ENCODE assay signal across 8 cellular contexts in the genomic region with DNA sequence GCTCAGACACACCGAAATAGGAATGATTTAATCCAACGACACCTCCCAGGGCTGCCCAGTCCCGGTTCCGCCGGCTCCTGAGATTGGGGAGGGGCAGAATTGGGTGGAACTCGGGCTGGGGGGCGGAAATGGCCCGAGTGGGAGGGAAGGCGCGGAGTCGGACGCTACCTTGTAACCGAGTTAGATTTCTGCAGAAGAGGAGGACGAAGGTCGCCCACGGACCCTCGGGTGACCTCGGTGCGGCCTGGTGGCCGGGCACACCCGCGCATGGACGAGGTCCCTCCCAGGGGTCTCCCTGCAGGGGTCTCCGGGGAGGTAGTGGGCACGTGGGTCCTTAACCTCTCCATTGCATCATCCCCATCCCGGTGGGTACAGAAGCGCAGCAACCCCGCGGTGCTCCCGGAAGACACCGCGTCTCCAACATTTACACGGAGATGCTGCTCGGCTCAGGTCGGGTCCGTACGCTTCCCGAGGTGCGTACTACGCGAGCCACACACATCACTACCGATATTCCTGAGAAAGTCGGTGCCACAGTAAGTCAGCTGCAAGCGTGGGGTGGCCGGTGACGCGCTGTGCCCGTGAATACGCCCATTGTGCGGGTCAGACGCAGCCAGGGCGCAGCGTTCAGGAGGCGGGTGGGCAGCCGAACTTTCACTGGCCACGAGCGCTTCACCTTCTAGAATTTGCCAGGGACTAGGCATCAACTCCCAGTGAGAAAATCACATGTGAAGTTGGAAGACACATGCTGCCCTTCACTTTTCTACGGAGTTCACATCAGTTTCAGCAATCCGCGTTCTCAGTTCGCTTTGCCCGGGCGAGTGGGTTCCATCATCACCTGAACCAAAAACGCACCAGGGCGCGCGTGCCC. TPM values are rescaled to one million over a fixed set of nuclear protein-coding genes. Genes with fewer than 3 reads are reported as not detected.
DNase-seq lines count a peak whose midpoint lies in the region; ATAC-seq and TF ChIP-seq lines count a peak whose summit lies in the region.

No MANE protein-coding gene starts in this region.

- peak overlapping the region; percentile 84 to 90 for H3K27ac Mint-ChIP-seq in T-cell
- H3K27ac Mint-ChIP-seq in dendritic cell treated with granulocyte-macrophage colony-stimulating factor and Interleukin-4, amounts not matched to agents 40 ng/mL and 50 ng/mL, for 4 days: peak overlapping the region; percentile 96

- peak overlapping the region; percentile 90 to 94 (median 92) for H3K4me3 Mint-ChIP-seq in T-cell
- H3K4me3 Mint-ChIP-seq in dendritic cell treated with granulocyte-macrophage colony-stimulating factor and Interleukin-4, amounts not matched to agents 40 ng/mL and 50 ng/mL, for 4 days: peak overlapping the region; percentile 93

- 1 to 2% methylated on average over 26 to 67 of the region's 67 CpGs for WGBS in lower leg skin, 2 donors

- CTCF ChIA-PET in T-cell (lab: Charles Lee): no interaction called here

- peaks cover 46 to 54% (median 52%) of the 10 kb centered on the region in 3 donors for H3K4me1 Mint-ChIP-seq in T-cell
- peaks cover 59% of the 10 kb centered on the region for H3K4me1 Mint-ChIP-seq in dendritic cell treated with granulocyte-macrophage colony-stimulating factor and Interleukin-4, amounts not matched to agents 40 ng/mL and 50 ng/mL, for 4 days (ENCODE audit: low read depth)

- H3K9me3 Mint-ChIP-seq in T-cell: no peaks in the 10 kb centered on the region
- H3K9me3 Mint-ChIP-seq in dendritic cell treated with granulocyte-macrophage colony-stimulating factor and Interleukin-4, amounts not matched to agents 40 ng/mL and 50 ng/mL, for 4 days: no peaks in the 10 kb centered on the region

- intact Hi-C loops in dendritic cell treated with granulocyte-macrophage colony-stimulating factor and Interleukin-4, amounts not matched to agents 40 ng/mL and 50 ng/mL, for 4 days (cut with micrococcal nuclease): loop anchor here (5.0 to 10.0 kb wide), 2 partner anchors 60 to 623 kb away; no protein-coding TSS in a partner anchor
- intact Hi-C loops in lower leg skin (cut with DNase I; ENCODE audit: low total_unique reads): no loop called here

- peaks cover 1 to 41% of the 10 kb centered on the region in 2 donors for H3K27me3 Mint-ChIP-seq in T-cell
- H3K27me3 Mint-ChIP-seq in dendritic cell treated with granulocyte-macrophage colony-stimulating factor and Interleukin-4, amounts not matched to agents 40 ng/mL and 50 ng/mL, for 4 days: no peaks in the 10 kb centered on the region

- POLR2A ChIA-PET in T-cell (lab: Charles Lee): no interaction called here

- DNase-seq in GM12865 (ENCODE audit: low read depth) (peak; percentile 45), T-cell (peak in 7 of 34 experiments; percentile 8 to 26 (median 20)), lower leg skin (ENCODE audit: low spot score in 2 of 2) (peak in 1 of 2 donors; percentile 93)
- peak; percentile 48 for DNase-seq in stimulated activated naive CD8-positive, alpha-beta T cell treated with anti-CD3 and anti-CD28 coated beads, Interleukin-15, Interleukin-2, amounts not matched to agents 100 U/mL and 50 U/mL, for 24 hours

- H3K4me3 ChIP-seq in GM12865 (ENCODE audit: low read depth, low read length) (peak overlapping the region; percentile 56), lower leg skin (ENCODE audit: low read depth, poor library complexity, severe bottlenecking) (peak overlapping the region; percentile 73)

- no peaks in the 10 kb centered on the region for H3K36me3 Mint-ChIP-seq in T-cell
- H3K36me3 Mint-ChIP-seq in dendritic cell treated with granulocyte-macrophage colony-stimulating factor and Interleukin-4, amounts not matched to agents 40 ng/mL and 50 ng/mL, for 4 days (ENCODE audit: low read depth): peaks cover 53% of the 10 kb centered on the region

- TF ChIP-seq CTCF in GM12865 (IDR thresholded peaks at IDR 0.05; ENCODE audit: insufficient read depth, low read depth, low read length, missing control alignments) (no peak), lower leg skin (IDR thresholded peaks at IDR 0.05) (no peak)

- ATAC-seq in HG03521 (IDR thresholded peaks at IDR 0.05; ENCODE audit: unreplicated experiment) (peak; percentile 0), T-cell (replicated peaks in 1 of 4) (peak in 1 of 4 experiments; percentile 10), GM19463 (IDR thresholded peaks at IDR 0.05; ENCODE audit: unreplicated experiment) (no peak), HG02973 (IDR thresholded peaks at IDR 0.05; ENCODE audit: unreplicated experiment) (no peak)
- peak; percentile 11 for ATAC-seq in stimulated activated naive CD8-positive, alpha-beta T cell treated with anti-CD3 and anti-CD28 coated beads, Interleukin-15, Interleukin-2, amounts not matched to agents 100 U/mL and 50 U/mL, for 24 hours

- no peak for TF ChIP-seq POLR2A in lower leg skin (IDR thresholded peaks at IDR 0.05)

RNA-seq across cellular contexts. Expression of a gene that starts 3.0 kb away (rescaled TPM):
- 10 to 100 TPM; 22.0 to 31.8 (median 25.7) TPM for total RNA-seq in T-cell
- total RNA-seq in lower leg skin: 10 to 100 TPM; 34.4 to 57.3 (median 39.5) TPM

Comparison
In these comparisons a context has a peak if more than half of its experiments do, and no peak if none do; other contexts are left out.
1. ATAC-seq: peak in HG03521 (single experiment) and stimulated activated naive CD8-positive, alpha-beta T cell treated with anti-CD3 and anti-CD28 coated beads, Interleukin-15, Interleukin-2, amounts not matched to agents 100 U/mL and 50 U/mL, for 24 hours (single experiment); none in GM19463 (single experiment) and HG02973 (single experiment).